In the genomic region with DNA sequence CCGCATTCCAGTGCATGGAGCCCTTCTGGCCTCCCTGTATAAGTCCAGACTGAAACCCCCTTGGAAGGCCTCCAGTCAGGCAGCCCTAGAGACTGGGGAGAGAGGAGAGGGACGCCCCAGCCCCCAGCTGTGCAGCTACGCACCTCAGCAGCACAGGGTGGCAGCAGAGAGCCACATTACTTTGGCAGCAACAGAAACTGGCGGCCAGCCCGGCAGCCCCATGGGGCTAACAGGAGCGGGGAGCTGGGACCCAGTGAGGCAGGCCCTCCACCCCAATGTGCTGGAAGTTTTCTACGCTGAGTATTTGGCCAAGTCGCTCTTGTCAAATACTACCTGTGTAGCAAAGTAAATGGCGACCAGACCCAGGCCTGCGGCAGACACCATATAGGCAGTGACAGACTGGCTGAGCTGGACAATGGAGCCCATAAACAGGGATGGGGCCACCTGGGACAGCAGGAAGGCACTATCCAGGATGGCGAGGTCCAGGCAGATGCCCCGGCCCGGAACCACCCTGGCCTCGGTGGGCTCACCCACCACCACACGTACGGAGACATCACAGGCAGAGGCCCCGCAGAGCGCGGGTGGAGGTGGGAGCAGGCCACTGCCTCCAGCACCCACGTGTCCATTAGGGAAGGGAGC, we compare ENCODE assay signal across 8 cellular contexts. TPM values are rescaled to one million over a fixed set of nuclear protein-coding genes. Genes with fewer than 3 reads are reported as not detected.
A peak's percentile ranks its signal among the peaks of the same experiment; 100 is the strongest.
DNase-seq lines count a peak whose midpoint lies in the region; ATAC-seq lines count a peak whose summit lies in the region.

No MANE protein-coding gene starts in this region.

- DNase-seq in NCI-H526 (lab: John Stamatoyannopoulos, UW) (peak; percentile 19 to 65), NCI-H526 treated with DMSO at 0.1 percent for 48 hours (lab: John Stamatoyannopoulos, UW) (no peak), NCI-H2227 (lab: John Stamatoyannopoulos, UW; ENCODE audit: unreplicated experiment) (peak; percentile 82), dermis microvascular lymphatic vessel endothelial cell (ENCODE audit: low read depth in 2 of 2) (peak; percentile 44 to 72), lung microvascular endothelial cell (ENCODE audit: low read depth in 2 of 2) (peak; percentile 72 to 82)
- peak; percentile 58 to 59 for DNase-seq in activated CD4-positive, alpha-beta T cell treated with anti-CD3 and anti-CD28 coated beads, Interleukin-2, amount 50 U/mL, for 24 hours (ENCODE audit: low read depth in 1 of 2, low spot score in 1 of 2)
- peak; percentile 38 for DNase-seq in stimulated activated CD8-positive, alpha-beta memory T cell treated with anti-CD3 and anti-CD28 coated beads, Interleukin-15, amount 100 ng/mL, for 24 hours (ENCODE audit: low read depth)

- ATAC-seq in HG03045 (IDR thresholded peaks at IDR 0.05; ENCODE audit: unreplicated experiment), result peak; percentile 63

RNA-seq across cellular contexts. Expression of a gene that starts 21.2 kb away (rescaled TPM):
- total RNA-seq in dermis microvascular lymphatic vessel endothelial cell (14.8 and 53.0 TPM in 2 replicates), lung microvascular endothelial cell (20.3 and 64.7 TPM in 2 replicates)

RNA-seq across cellular contexts. Expression of a gene that starts 27.3 kb away (rescaled TPM):
- total RNA-seq in dermis microvascular lymphatic vessel endothelial cell (33.4 and 44.0 TPM in 2 replicates), lung microvascular endothelial cell (26.4 and 27.0 TPM in 2 replicates)
